In the genomic region with DNA sequence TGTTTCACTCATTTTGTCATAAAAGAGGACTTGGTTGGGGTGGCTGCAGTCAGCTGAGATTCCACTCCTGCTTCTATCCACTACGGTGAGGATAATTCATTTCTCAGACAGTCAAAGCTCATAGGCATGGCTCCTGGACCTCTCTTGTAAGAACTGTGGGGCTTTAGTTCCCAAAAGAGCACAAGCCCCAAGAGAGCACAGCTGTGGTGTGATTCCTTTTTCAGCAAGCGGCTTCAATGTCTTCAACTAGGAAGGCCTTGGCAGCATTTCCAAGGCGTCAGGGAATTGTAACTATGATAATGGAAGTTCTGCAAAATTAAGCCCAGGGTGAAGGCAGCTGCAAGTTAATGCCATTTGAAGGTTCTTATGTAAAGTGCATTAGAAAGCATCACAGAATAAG, we compare ENCODE assay signal across 17 cellular contexts.
DNase-seq lines count a peak whose midpoint lies in the region; ATAC-seq and TF ChIP-seq lines count a peak whose summit lies in the region.
"Had no signal": no experiment of that assay in that cellular context is flagged by ENCODE, and none has a peak within 500 bp of the region (broad histone marks: within the 10 kb centered on the region; RNA-seq: fewer than 3 reads in every experiment).

No MANE protein-coding gene starts in this region.

- POLR2A ChIA-PET in T-cell (lab: Charles Lee), result no interaction called here

- H3K27ac ChIP-seq in GM23338 (ENCODE audit: low read depth) (no peak overlapping the region), WERI-Rb-1 (0 out of 2 replicates have a peak overlapping the region, but pooled peaks have one; percentile 11), neural cell (ENCODE audit: low read length) (peak overlapping the region; percentile 38)
- H3K27ac ChIP-seq: BLaER1 treated with 17β-estradiol and CSF1 and Interleukin-3, amounts not matched to agents 10 nM and 100 nM; KMS-11 had no signal

- TF ChIP-seq CTCF in GM23338 (conservative IDR thresholded peaks at IDR 0.05; ENCODE audit: low read depth in 2 of 2) (no peak), WERI-Rb-1 (IDR thresholded peaks at IDR 0.05; ENCODE audit: low read depth, low read length) (no peak), neural cell (IDR thresholded peaks at IDR 0.05; ENCODE audit: poor library complexity, severe bottlenecking) (no peak)

- H3K9me3 Mint-ChIP-seq in GM23338, result 0 out of 3 replicates have a peak, but pooled peaks cover 3% of the 10 kb centered on the region
- peaks cover 0 to 4% (median 0%) of the 10 kb centered on the region in 3 donors for H3K9me3 Mint-ChIP-seq in T-cell

- H3K9me2 ChIP-seq in GM23338 (ENCODE audit: insufficient read depth) (peaks cover 10% of the 10 kb centered on the region), neural cell (ENCODE audit: insufficient read depth, low read length) (no peaks in the 10 kb centered on the region)
- H3K9me2 ChIP-seq: SK-N-SH had no signal

- TF ChIP-seq RAD21 in neural cell (conservative IDR thresholded peaks at IDR 0.05), result no peak

- DNase-seq in NCI-H1105 treated with DMSO at 0.1 percent for 48 hours (lab: John Stamatoyannopoulos, UW), result peak; percentile 33
- no peak for DNase-seq in NCI-H1105 (lab: John Stamatoyannopoulos, UW)
- DNase-seq in GM23338 (ENCODE audit: low spot score), result no peak
- DNase-seq in WERI-Rb-1, result peak; percentile 45
- DNase-seq in T-cell, result no peak
- no peak for DNase-seq in MG63
- DNase-seq in GOT3 (lab: John Stamatoyannopoulos, UW), result no peak
- DNase-seq: 8988T; Caco-2; CD4-positive, alpha-beta memory T cell; NCI-H446 treated with DMSO at 0.1 percent for 48 hours; NCI-H748 treated with DMSO at 0.1 percent for 48 hours; SHP77 treated with DMSO at 0.1 percent for 48 hours had no signal

- H3K4me2 ChIP-seq in GM23338 (no peak overlapping the region), neural cell (ENCODE audit: low read length) (no peak overlapping the region)
- H3K4me2 ChIP-seq: BLaER1 treated with 17β-estradiol and CSF1 and Interleukin-3, amounts not matched to agents 10 nM and 100 nM; KMS-11; SK-N-SH had no signal

- H4K20me1 ChIP-seq in GM23338 (replicated peaks; ENCODE audit: insufficient read depth), result no peaks in the 10 kb centered on the region
- no peaks in the 10 kb centered on the region for H4K20me1 ChIP-seq in neural cell (ENCODE audit: insufficient read depth)
- H4K20me1 ChIP-seq: BLaER1 treated with 17β-estradiol and CSF1 and Interleukin-3, amounts not matched to agents 10 nM and 100 nM had no signal

- H3K27me3 ChIP-seq in GM23338 (ENCODE audit: insufficient read depth), result no peaks in the 10 kb centered on the region
- no peaks in the 10 kb centered on the region for H3K27me3 ChIP-seq in WERI-Rb-1 (ENCODE audit: insufficient read depth, low read depth, severe bottlenecking)
- no peaks in the 10 kb centered on the region for H3K27me3 ChIP-seq in neural cell (ENCODE audit: insufficient read depth, low read depth, low read length)
- H3K27me3 ChIP-seq in MG63, result no peaks in the 10 kb centered on the region
- H3K27me3 ChIP-seq: BLaER1 treated with 17β-estradiol and CSF1 and Interleukin-3, amounts not matched to agents 10 nM and 100 nM had no signal

- H3K36me3 ChIP-seq in GM23338 (ENCODE audit: insufficient read depth) (no peaks in the 10 kb centered on the region), WERI-Rb-1 (no peaks in the 10 kb centered on the region), neural cell (ENCODE audit: insufficient read depth, low read length) (no peaks in the 10 kb centered on the region), MG63 (no peaks in the 10 kb centered on the region)
- H3K36me3 ChIP-seq: BLaER1 treated with 17β-estradiol and CSF1 and Interleukin-3, amounts not matched to agents 10 nM and 100 nM had no signal

- H3K36me3 Mint-ChIP-seq in GM23338 (ENCODE audit: low read depth) (no peaks in the 10 kb centered on the region), T-cell (no peaks in the 10 kb centered on the region)
- H3K36me3 Mint-ChIP-seq: CD4-positive, alpha-beta memory T cell had no signal

- H2AFZ ChIP-seq in GM23338, result 0 out of 2 replicates have a peak overlapping the region, but pooled peaks have one; percentile 56
- no peak overlapping the region for H2AFZ ChIP-seq in neural cell (ENCODE audit: low read depth, low read length)

- H3K27ac Mint-ChIP-seq in GM23338, result no peak overlapping the region
- H3K27ac Mint-ChIP-seq in T-cell, result no peak overlapping the region
- H3K27ac Mint-ChIP-seq: CD4-positive, alpha-beta memory T cell had no signal

- H3K9ac ChIP-seq in neural cell (ENCODE audit: low read length), result no peak overlapping the region
- H3K9ac ChIP-seq: BLaER1 treated with 17β-estradiol and CSF1 and Interleukin-3, amounts not matched to agents 10 nM and 100 nM; KMS-11; SK-N-SH had no signal

- H3F3A ChIP-seq in GM23338 (replicated peaks; ENCODE audit: low read depth) (no peaks in the 10 kb centered on the region), neural cell (ENCODE audit: insufficient read depth, low read length, poor library complexity, severe bottlenecking) (no peaks in the 10 kb centered on the region)

- H3K4me3 Mint-ChIP-seq in GM23338 (no peak overlapping the region), T-cell (no peak overlapping the region)
- H3K4me3 Mint-ChIP-seq: CD4-positive, alpha-beta memory T cell had no signal

- H3K4me3 ChIP-seq in GM23338 (no peak overlapping the region), WERI-Rb-1 (ENCODE audit: low read depth, low read length) (no peak overlapping the region), neural cell (ENCODE audit: low read length) (no peak overlapping the region), MG63 (no peak overlapping the region)
- H3K4me3 ChIP-seq: BLaER1 treated with 17β-estradiol and CSF1 and Interleukin-3, amounts not matched to agents 10 nM and 100 nM had no signal

- no peaks in the 10 kb centered on the region for H3K4me1 Mint-ChIP-seq in GM23338
- H3K4me1 Mint-ChIP-seq in T-cell, result no peaks in the 10 kb centered on the region
- H3K4me1 Mint-ChIP-seq: CD4-positive, alpha-beta memory T cell had no signal

- TF ChIP-seq EP300 in neural cell (conservative IDR thresholded peaks at IDR 0.05; ENCODE audit: poor library complexity, severe bottlenecking), result no peak

- CTCF ChIA-PET in T-cell (lab: Charles Lee), result no interaction called here

- no peaks in the 10 kb centered on the region for H3K9me3 ChIP-seq in WERI-Rb-1 (ENCODE audit: severe bottlenecking)
- H3K9me3 ChIP-seq in neural cell (ENCODE audit: low read length), result no peaks in the 10 kb centered on the region
- no peaks in the 10 kb centered on the region for H3K9me3 ChIP-seq in MG63
- H3K9me3 ChIP-seq: BLaER1 treated with 17β-estradiol and CSF1 and Interleukin-3, amounts not matched to agents 10 nM and 100 nM; Caco-2; SK-N-SH had no signal

- no peaks in the 10 kb centered on the region for H3K4me1 ChIP-seq in GM23338 (ENCODE audit: insufficient read depth)
- H3K4me1 ChIP-seq: BLaER1 treated with 17β-estradiol and CSF1 and Interleukin-3, amounts not matched to agents 10 nM and 100 nM; Caco-2 had no signal

- no peak for ATAC-seq in GM23338
- ATAC-seq in T-cell (replicated peaks in 1 of 4), result no peak

- H3K79me2 ChIP-seq in GM23338 (replicated peaks; ENCODE audit: insufficient read depth), result no peaks in the 10 kb centered on the region
- H3K79me2 ChIP-seq in neural cell (replicated peaks; ENCODE audit: insufficient read depth, low read length), result no peaks in the 10 kb centered on the region

- H3K27me3 Mint-ChIP-seq in GM23338 (ENCODE audit: insufficient read depth, low read depth, poor library complexity) (no peaks in the 10 kb centered on the region), T-cell (no peaks in the 10 kb centered on the region)
- H3K27me3 Mint-ChIP-seq: CD4-positive, alpha-beta memory T cell had no signal

TF ChIP-seq in GM23338, 12 proteins besides CTCF, POLR2A, EP300 and RAD21:
- TF ChIP-seq JUNB (IDR thresholded peaks at IDR 0.05; ENCODE audit: unreplicated experiment) (no peak), ZNF331 (CRISPR knock-in tag; IDR thresholded peaks at IDR 0.05; ENCODE audit: low read depth) (no peak), CREB1 (CRISPR knock-in tag; IDR thresholded peaks at IDR 0.05; ENCODE audit: low read depth) (no peak), ZNF114 (CRISPR knock-in tag; IDR thresholded peaks at IDR 0.05) (no peak)
- TF ChIP-seq, protein P1, sequence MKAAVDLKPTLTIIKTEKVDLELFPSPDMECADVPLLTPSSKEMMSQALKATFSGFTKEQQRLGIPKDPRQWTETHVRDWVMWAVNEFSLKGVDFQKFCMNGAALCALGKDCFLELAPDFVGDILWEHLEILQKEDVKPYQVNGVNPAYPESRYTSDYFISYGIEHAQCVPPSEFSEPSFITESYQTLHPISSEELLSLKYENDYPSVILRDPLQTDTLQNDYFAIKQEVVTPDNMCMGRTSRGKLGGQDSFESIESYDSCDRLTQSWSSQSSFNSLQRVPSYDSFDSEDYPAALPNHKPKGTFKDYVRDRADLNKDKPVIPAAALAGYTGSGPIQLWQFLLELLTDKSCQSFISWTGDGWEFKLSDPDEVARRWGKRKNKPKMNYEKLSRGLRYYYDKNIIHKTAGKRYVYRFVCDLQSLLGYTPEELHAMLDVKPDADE (IDR thresholded peaks at IDR 0.05), result no peak

TF ChIP-seq in neural cell, 6 proteins besides CTCF, POLR2A, EP300 and RAD21:
- TF ChIP-seq POLR2AphosphoS5 (IDR thresholded peaks at IDR 0.05), result peak; percentile 19
- no peak for TF ChIP-seq TAF1 (IDR thresholded peaks at IDR 0.05; ENCODE audit: low read depth)
- TF ChIP-seq, protein P2, sequence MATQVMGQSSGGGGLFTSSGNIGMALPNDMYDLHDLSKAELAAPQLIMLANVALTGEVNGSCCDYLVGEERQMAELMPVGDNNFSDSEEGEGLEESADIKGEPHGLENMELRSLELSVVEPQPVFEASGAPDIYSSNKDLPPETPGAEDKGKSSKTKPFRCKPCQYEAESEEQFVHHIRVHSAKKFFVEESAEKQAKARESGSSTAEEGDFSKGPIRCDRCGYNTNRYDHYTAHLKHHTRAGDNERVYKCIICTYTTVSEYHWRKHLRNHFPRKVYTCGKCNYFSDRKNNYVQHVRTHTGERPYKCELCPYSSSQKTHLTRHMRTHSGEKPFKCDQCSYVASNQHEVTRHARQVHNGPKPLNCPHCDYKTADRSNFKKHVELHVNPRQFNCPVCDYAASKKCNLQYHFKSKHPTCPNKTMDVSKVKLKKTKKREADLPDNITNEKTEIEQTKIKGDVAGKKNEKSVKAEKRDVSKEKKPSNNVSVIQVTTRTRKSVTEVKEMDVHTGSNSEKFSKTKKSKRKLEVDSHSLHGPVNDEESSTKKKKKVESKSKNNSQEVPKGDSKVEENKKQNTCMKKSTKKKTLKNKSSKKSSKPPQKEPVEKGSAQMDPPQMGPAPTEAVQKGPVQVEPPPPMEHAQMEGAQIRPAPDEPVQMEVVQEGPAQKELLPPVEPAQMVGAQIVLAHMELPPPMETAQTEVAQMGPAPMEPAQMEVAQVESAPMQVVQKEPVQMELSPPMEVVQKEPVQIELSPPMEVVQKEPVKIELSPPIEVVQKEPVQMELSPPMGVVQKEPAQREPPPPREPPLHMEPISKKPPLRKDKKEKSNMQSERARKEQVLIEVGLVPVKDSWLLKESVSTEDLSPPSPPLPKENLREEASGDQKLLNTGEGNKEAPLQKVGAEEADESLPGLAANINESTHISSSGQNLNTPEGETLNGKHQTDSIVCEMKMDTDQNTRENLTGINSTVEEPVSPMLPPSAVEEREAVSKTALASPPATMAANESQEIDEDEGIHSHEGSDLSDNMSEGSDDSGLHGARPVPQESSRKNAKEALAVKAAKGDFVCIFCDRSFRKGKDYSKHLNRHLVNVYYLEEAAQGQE (IDR thresholded peaks at IDR 0.05; ENCODE audit: borderline replicate concordance), result peak; percentile 49

Comparison
In these comparisons a context has a peak if more than half of its experiments do, and no peak if none do; other contexts are left out.
1. DNase-seq: peak in NCI-H1105 treated with DMSO at 0.1 percent for 48 hours (single experiment) and WERI-Rb-1 (single experiment); none in NCI-H1105 (single experiment), GM23338 (single experiment), T-cell (0 of 34), MG63 (single experiment) and GOT3 (single experiment).